In genomic region chr2:37387143-37387835, GRCh38 we compare ENCODE assay signal across 17 cellular contexts. TPM values are rescaled to one million over a fixed set of nuclear protein-coding genes. Genes with fewer than 3 reads are reported as not detected.
DNase-seq lines count a peak whose midpoint lies in the region; TF ChIP-seq lines count a peak whose summit lies in the region.
"Had no signal": no experiment of that assay in that cellular context is flagged by ENCODE, and none has a peak within 500 bp of the region (broad histone marks: within the 10 kb centered on the region; RNA-seq: fewer than 3 reads in every experiment).

No MANE protein-coding gene starts in this region.

- no peak overlapping the region for H3K4me3 ChIP-seq in AG09309 (ENCODE audit: control insufficient read depth, low read depth, low read length)
- H3K4me3 ChIP-seq: HAP-1, right atrium auricular region had no signal

- no peaks in the 10 kb centered on the region for H3K27me3 Mint-ChIP-seq in Calu3 (ENCODE audit: unreplicated experiment)
- H3K27me3 Mint-ChIP-seq: activated naive CD8-positive, alpha-beta T cell; central memory CD8-positive, alpha-beta T cell had no signal

- no TSS peak for BruUV-seq in Calu3 (replicated peaks; lab: Mats Ljungman, UMichigan)

- peak; percentile 25 for DNase-seq in AG09309 (ENCODE audit: low read depth)
- peak; percentile 41 for DNase-seq in HT1080 (ENCODE audit: low read depth)
- peak; percentile 39 for DNase-seq in astrocyte of the hippocampus (ENCODE audit: low read depth, low spot score)
- peak; percentile 33 for DNase-seq in hepatic stellate cell (ENCODE audit: low spot score)
- no peak for DNase-seq in DMS153 treated with DMSO at 0.1 percent for 48 hours (lab: John Stamatoyannopoulos, UW; ENCODE audit: unreplicated experiment)
- DNase-seq in Calu3: no peak
- DNase-seq in pons (ENCODE audit: low spot score): no peak
- DNase-seq in ureter (ENCODE audit: low spot score): no peak
- DNase-seq: activated CD4-positive, alpha-beta T cell treated with anti-CD3 and anti-CD28 coated beads, Interleukin-2, amount 50 U/mL, for 48 hours; activated T-cell treated with anti-CD3 and anti-CD28 coated beads, Interleukin-2, amount 50 U/mL, for 48 hours; Caco-2; MM.1S; NCI-H2029 had no signal

- H3K4me1 Mint-ChIP-seq in Calu3 (ENCODE audit: low read depth, unreplicated experiment): no peaks in the 10 kb centered on the region

- no peaks in the 10 kb centered on the region for H3K36me3 Mint-ChIP-seq in Calu3 (ENCODE audit: insufficient read depth, unreplicated experiment)
- H3K36me3 Mint-ChIP-seq: activated naive CD8-positive, alpha-beta T cell had no signal

- intact Hi-C loops in Calu3 (cut with micrococcal nuclease; ENCODE audit: unreplicated experiment): no loop called here

- H3K4me3 Mint-ChIP-seq in Calu3 (ENCODE audit: low read depth, unreplicated experiment): no peak overlapping the region
- H3K4me3 Mint-ChIP-seq: activated naive CD8-positive, alpha-beta T cell; central memory CD8-positive, alpha-beta T cell had no signal

- no peak overlapping the region for H3K27ac Mint-ChIP-seq in Calu3 (ENCODE audit: unreplicated experiment)
- H3K27ac Mint-ChIP-seq: activated naive CD8-positive, alpha-beta T cell had no signal

- H3K9me3 Mint-ChIP-seq in Calu3 (ENCODE audit: low read depth, unreplicated experiment): no peaks in the 10 kb centered on the region
- H3K9me3 Mint-ChIP-seq: central memory CD8-positive, alpha-beta T cell had no signal

- TF ChIP-seq CTCF in AG09309 (IDR thresholded peaks at IDR 0.05; ENCODE audit: control insufficient read depth, insufficient read depth, low read depth, low read length, missing control alignments) (no peak), Calu3 (IDR thresholded peaks at IDR 0.05; ENCODE audit: unreplicated experiment) (no peak)

- CTCF ChIA-PET in Calu3 (lab: Charles Lee): interaction anchor here (1.2 kb wide), 1 partner anchor 9 kb away, joined by 3 read pairs; no protein-coding TSS in a partner anchor

RNA-seq across cellular contexts. Expression of gene QPCT, which starts 42.9 kb away (rescaled TPM):
- total RNA-seq in HT1080 (2014; rRNA removed; shearing (Covaris generic)): 0.26 TPM in 1 of 2 replicates, not detected in the other
- polyA plus RNA-seq in HT1080 (2015; cell fraction: cytosol; rRNA removed): 0.08 TPM in 1 of 2 replicates, not detected in the other
- 0.57 TPM in 1 of 2 replicates, not detected in the other for polyA plus RNA-seq in HT1080 (2015; cell fraction: nucleus; rRNA removed)
- total RNA-seq in Calu3 (2022): 7.4 and 8.9 TPM in 2 replicates
- 23.6 TPM for total RNA-seq in ureter

Comparison
In these comparisons a context has a peak if more than half of its experiments do, and no peak if none do; other contexts are left out.
1. DNase-seq: peak in AG09309 (single experiment), HT1080 (single experiment), astrocyte of the hippocampus (single experiment) and hepatic stellate cell (single experiment); none in DMS153 treated with DMSO at 0.1 percent for 48 hours (single experiment), Calu3 (single experiment), pons (single experiment) and ureter (single experiment).